ENCODE assay signal across 1 cellular context in genomic region chr17:40087049-40087794, GRCh38.
TF ChIP-seq lines count a peak whose summit lies in the region.

No MANE protein-coding gene starts in this region.

TF ChIP-seq in HepG2, 621 proteins besides CTCF, POLR2A, EP300 and RAD21:
- peak; percentile 64; the same call in 1 of the 2 replicates for TF ChIP-seq ZNF646 (CRISPR knock-in tag; IDR thresholded peaks at IDR 0.05)
- TF ChIP-seq ZNF678 (CRISPR knock-in tag; IDR thresholded peaks at IDR 0.05), result no peak
- TF ChIP-seq SOX6 (IDR thresholded peaks at IDR 0.05), result 0 out of 2 replicates have a peak, but pooled peaks have one; percentile 80
- TF ChIP-seq SOX6 (CRISPR knock-in tag; IDR thresholded peaks at IDR 0.05), result no peak
- TF ChIP-seq TRIM22 (IDR thresholded peaks at IDR 0.05), result peak; percentile 62; the same call in 1 of the 2 replicates
- TF ChIP-seq ZNF790 (CRISPR knock-in tag; IDR thresholded peaks at IDR 0.05; ENCODE audit: borderline replicate concordance), result no peak
- TF ChIP-seq ZNF660 (CRISPR knock-in tag; IDR thresholded peaks at IDR 0.05; ENCODE audit: borderline replicate concordance, low read depth), result no peak
- TF ChIP-seq ZNF207 (IDR thresholded peaks at IDR 0.05; ENCODE audit: borderline replicate concordance), result 0 out of 2 replicates have a peak, but pooled peaks have one; percentile 40
- TF ChIP-seq SOX5 (CRISPR knock-in tag; IDR thresholded peaks at IDR 0.05; ENCODE audit: borderline replicate concordance), result no peak
- 0 out of 2 replicates have a peak, but pooled peaks have one; percentile 28 for TF ChIP-seq ZNF788 (CRISPR knock-in tag; IDR thresholded peaks at IDR 0.05; ENCODE audit: borderline replicate concordance)
- TF ChIP-seq SP1 (IDR thresholded peaks at IDR 0.05), result peak; percentile 40; the same call in 1 of the 2 replicates
- TF ChIP-seq SP1 (CRISPR knock-in tag; IDR thresholded peaks at IDR 0.05), result no peak
- TF ChIP-seq IKZF1 (IDR thresholded peaks at IDR 0.05), result peak; percentile 73; the same call in 1 of the 2 replicates
- peak; percentile 37; the same call in 1 of the 2 replicates for TF ChIP-seq HOXA9 (CRISPR knock-in tag; IDR thresholded peaks at IDR 0.05; ENCODE audit: borderline replicate concordance)
- TF ChIP-seq ATF7 (IDR thresholded peaks at IDR 0.05), result 0 out of 2 replicates have a peak, but pooled peaks have one; percentile 3
- no peak for TF ChIP-seq ATF7 (CRISPR knock-in tag; IDR thresholded peaks at IDR 0.05)
- TF ChIP-seq ZNF549 (CRISPR knock-in tag; IDR thresholded peaks at IDR 0.05), result no peak
- TF ChIP-seq ZNF543 (CRISPR knock-in tag; IDR thresholded peaks at IDR 0.05), result no peak
- TF ChIP-seq NFRKB (IDR thresholded peaks at IDR 0.05), result 0 out of 2 replicates have a peak, but pooled peaks have one; percentile 40
- no peak for TF ChIP-seq POLR2AphosphoS2 (IDR thresholded peaks at IDR 0.05; ENCODE audit: low read depth, low read length)
- TF ChIP-seq NBN (conservative IDR thresholded peaks at IDR 0.05), result 0 out of 2 replicates have a peak, but pooled peaks have one; percentile 53
- peak; percentile 80 for TF ChIP-seq ZNF282 (IDR thresholded peaks at IDR 0.05; ENCODE audit: partially characterized antibody)
- TF ChIP-seq FOXA1 (IDR thresholded peaks at IDR 0.05), result peak; percentile 47; the same call in 1 of the 2 replicates
- TF ChIP-seq FOXA1 (CRISPR knock-in tag; IDR thresholded peaks at IDR 0.05), result no peak
